ENCODE assay signal across 1 cellular context in genomic region chr12:18296201-18296908, GRCh38.
TF ChIP-seq lines count a peak whose summit lies in the region.

No MANE protein-coding gene starts in this region.

TF ChIP-seq in HepG2, 621 proteins besides CTCF, POLR2A, EP300 and RAD21 (continued from another document):
- TF ChIP-seq SRSF9 (IDR thresholded peaks at IDR 0.05; ENCODE audit: borderline replicate concordance, insufficient read depth, low read depth, low read length, poor library complexity, severe bottlenecking) = no peak
- TF ChIP-seq ZNF598 (CRISPR knock-in tag; IDR thresholded peaks at IDR 0.05; ENCODE audit: borderline replicate concordance) = no peak
- TF ChIP-seq GZF1 (CRISPR knock-in tag; IDR thresholded peaks at IDR 0.05) = no peak
- TF ChIP-seq ZNF567 (CRISPR knock-in tag; IDR thresholded peaks at IDR 0.05; ENCODE audit: borderline replicate concordance) = no peak
- TF ChIP-seq, protein P1, sequence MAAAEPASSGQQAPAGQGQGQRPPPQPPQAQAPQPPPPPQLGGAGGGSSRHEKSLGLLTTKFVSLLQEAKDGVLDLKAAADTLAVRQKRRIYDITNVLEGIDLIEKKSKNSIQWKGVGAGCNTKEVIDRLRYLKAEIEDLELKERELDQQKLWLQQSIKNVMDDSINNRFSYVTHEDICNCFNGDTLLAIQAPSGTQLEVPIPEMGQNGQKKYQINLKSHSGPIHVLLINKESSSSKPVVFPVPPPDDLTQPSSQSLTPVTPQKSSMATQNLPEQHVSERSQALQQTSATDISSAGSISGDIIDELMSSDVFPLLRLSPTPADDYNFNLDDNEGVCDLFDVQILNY (CRISPR knock-in tag; conservative IDR thresholded peaks at IDR 0.05) = no peak
TF ChIP-seq in HepG2: peak in this region for 0.
